Comparison of ENCODE assay signal across 29 cellular contexts in the genomic region with DNA sequence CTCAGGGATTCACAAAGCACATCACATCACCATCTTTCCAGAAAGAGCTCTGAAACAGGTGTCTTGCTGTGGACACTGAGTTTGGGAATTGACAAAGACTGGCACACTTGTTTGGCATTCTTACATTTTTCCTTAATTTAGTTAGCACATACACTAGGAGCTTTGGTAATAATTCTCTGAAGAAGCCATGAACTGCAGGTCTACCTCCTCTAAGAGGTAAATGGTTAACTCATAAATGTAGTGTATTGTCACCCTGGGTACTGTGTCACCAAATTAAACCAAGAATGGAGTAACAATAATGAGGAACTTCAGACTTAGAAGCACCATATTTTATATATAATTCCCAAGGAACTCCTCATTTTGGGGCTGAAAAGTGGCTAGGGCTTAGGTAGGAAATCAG. TPM values are rescaled to one million over a fixed set of nuclear protein-coding genes. Genes with fewer than 3 reads are reported as not detected.
"Had no signal": no experiment of that assay in that cellular context is flagged by ENCODE, and none has a peak within 500 bp of the region (broad histone marks: within the 10 kb centered on the region; RNA-seq: fewer than 3 reads in every experiment).

No MANE protein-coding gene starts in this region.

- H3K36me3 ChIP-seq: neural progenitor cell had no signal

- H3K4me2 ChIP-seq: neural progenitor cell had no signal

- H3K4me1 Mint-ChIP-seq: activated CD4-positive, alpha-beta T cell treated with anti-CD3 and anti-CD28 coated beads, Interleukin-2, amount 10 ng/mL, durations not matched to agents 24 days and 14 days; activated naive CD4-positive, alpha-beta T cell treated with anti-CD3 and anti-CD28 coated beads, Interleukin-2, amount 50 U/mL, for 24 hours; naive thymus-derived CD4-positive, alpha-beta T cell; T-cell had no signal

- H3K27ac Mint-ChIP-seq: activated CD4-positive, alpha-beta T cell treated with anti-CD3 and anti-CD28 coated beads, Interleukin-2, amount 10 ng/mL, durations not matched to agents 24 days and 14 days; activated CD8-positive, alpha-beta T cell treated with anti-CD3 and anti-CD28 coated beads, Interleukin-2, amount 10 ng/mL, durations not matched to agents 7 days and 5 days; activated naive CD4-positive, alpha-beta T cell treated with anti-CD3 and anti-CD28 coated beads, Interleukin-2, amount 50 U/mL, for 24 hours; naive thymus-derived CD4-positive, alpha-beta T cell; neural progenitor cell; progenitor cell of endocrine pancreas; stimulated activated naive CD8-positive, alpha-beta T cell treated with anti-CD3 and anti-CD28 coated beads, Interleukin-15, amount 100 ng/mL, for 72 hours; T-cell; T-helper 2 cell treated with Interferon-gamma antibody and Interleukin-4, amounts not matched to agents 5 μg/mL and 100 μg/mL, for 36 hours had no signal

- H3K9me3 Mint-ChIP-seq: activated CD4-positive, alpha-beta T cell treated with anti-CD3 and anti-CD28 coated beads, Interleukin-2, amount 10 ng/mL, durations not matched to agents 24 days and 14 days; activated naive CD4-positive, alpha-beta T cell treated with anti-CD3 and anti-CD28 coated beads, Interleukin-2, amount 50 U/mL, for 24 hours; brain; naive thymus-derived CD4-positive, alpha-beta T cell; neural progenitor cell; stimulated activated naive CD8-positive, alpha-beta T cell treated with anti-CD3 and anti-CD28 coated beads, Interleukin-15, amount 100 ng/mL, for 72 hours; T-cell; T-helper 2 cell treated with Interferon-gamma antibody and Interleukin-4, amounts not matched to agents 5 μg/mL and 100 μg/mL, for 36 hours had no signal

- DNase-seq: activated CD4-positive, alpha-beta T cell treated with anti-CD3 and anti-CD28 coated beads, Interleukin-2, amount 10 ng/mL, durations not matched to agents 24 days and 14 days; activated CD8-positive, alpha-beta T cell treated with anti-CD3 and anti-CD28 coated beads, Interleukin-2, amount 10 ng/mL, durations not matched to agents 7 days and 5 days; activated gamma-delta T cell treated with Interleukin-2 at 50 U/mL for 16 hours; anterior cingulate cortex; dermis blood vessel endothelial cell; effector CD8-positive, alpha-beta T cell; hypothalamus; lower lobe of right lung; mesendoderm; naive thymus-derived CD4-positive, alpha-beta T cell; stimulated activated CD4-positive, alpha-beta T cell treated with anti-CD3 and anti-CD28 coated beads, Interleukin-12 subunit alpha, Interleukin-12 subunit beta, amount 100 ng/mL, for 4 hours; stimulated activated naive CD8-positive, alpha-beta T cell treated with anti-CD3 and anti-CD28 coated beads, Interleukin-15, amount 100 ng/mL, for 72 hours; T-cell had no signal

- H3K27me3 ChIP-seq: neural progenitor cell, right atrium auricular region had no signal

- H3K4me3 ChIP-seq: lower lobe of right lung, neural progenitor cell, right atrium auricular region had no signal

- H3K27ac ChIP-seq: lower lobe of right lung, neural progenitor cell, right atrium auricular region, VCaP had no signal

- H2AFZ ChIP-seq: neural progenitor cell had no signal

- H3K9me3 ChIP-seq: lower lobe of right lung, right atrium auricular region had no signal

- ATAC-seq: activated CD4-positive, CD25-positive, alpha-beta regulatory T cell treated with anti-CD3 and anti-CD28 coated beads, Interleukin-2, amount 50 U/mL, for 24 hours; activated CD8-positive, alpha-beta T cell treated with anti-CD3 and anti-CD28 coated beads, Interleukin-2, amount 10 ng/mL, durations not matched to agents 7 days and 5 days; esophagus mucosa; lower lobe of right lung; naive thymus-derived CD4-positive, alpha-beta T cell; stimulated activated naive CD8-positive, alpha-beta T cell treated with anti-CD3 and anti-CD28 coated beads, Interleukin-15, amount 100 ng/mL, for 72 hours; T-cell had no signal

- H3K4me3 Mint-ChIP-seq: activated CD4-positive, alpha-beta T cell treated with anti-CD3 and anti-CD28 coated beads, Interleukin-2, amount 10 ng/mL, durations not matched to agents 24 days and 14 days; activated CD8-positive, alpha-beta T cell treated with anti-CD3 and anti-CD28 coated beads, Interleukin-2, amount 10 ng/mL, durations not matched to agents 7 days and 5 days; activated naive CD4-positive, alpha-beta T cell treated with anti-CD3 and anti-CD28 coated beads, Interleukin-2, amount 50 U/mL, for 24 hours; brain; naive thymus-derived CD4-positive, alpha-beta T cell; neural progenitor cell; stimulated activated naive CD8-positive, alpha-beta T cell treated with anti-CD3 and anti-CD28 coated beads, Interleukin-15, amount 100 ng/mL, for 72 hours; T-cell; T-helper 2 cell treated with Interferon-gamma antibody and Interleukin-4, amounts not matched to agents 5 μg/mL and 100 μg/mL, for 36 hours had no signal

- H3K27me3 Mint-ChIP-seq: activated CD4-positive, alpha-beta T cell treated with anti-CD3 and anti-CD28 coated beads, Interleukin-2, amount 10 ng/mL, durations not matched to agents 24 days and 14 days; activated naive CD4-positive, alpha-beta T cell treated with anti-CD3 and anti-CD28 coated beads, Interleukin-2, amount 50 U/mL, for 24 hours; brain; naive thymus-derived CD4-positive, alpha-beta T cell; progenitor cell of endocrine pancreas; stimulated activated naive CD8-positive, alpha-beta T cell treated with anti-CD3 and anti-CD28 coated beads, Interleukin-15, amount 100 ng/mL, for 72 hours; T-cell had no signal

RNA-seq across cellular contexts. Expression of a gene that starts 33.5 kb away (rescaled TPM):
- total RNA-seq: activated CD4-positive, alpha-beta T cell treated with anti-CD3 and anti-CD28 coated beads, Interleukin-2, amount 10 ng/mL, durations not matched to agents 24 days and 14 days; activated CD8-positive, alpha-beta T cell treated with anti-CD3 and anti-CD28 coated beads, Interleukin-2, amount 10 ng/mL, durations not matched to agents 7 days and 5 days; cardiac septum; chondrocyte; dermis blood vessel endothelial cell; esophagus mucosa; frontal cortex; lower lobe of right lung; mucosa of gallbladder; naive thymus-derived CD4-positive, alpha-beta T cell; osteoblast; progenitor cell of endocrine pancreas; right atrium auricular region; T-cell; temporal lobe had no signal
- polyA plus RNA-seq: urinary bladder had no signal

RNA-seq across cellular contexts. Expression of a gene that starts 47.1 kb away (rescaled TPM):
- total RNA-seq: activated CD4-positive, alpha-beta T cell treated with anti-CD3 and anti-CD28 coated beads, Interleukin-2, amount 10 ng/mL, durations not matched to agents 24 days and 14 days; activated CD8-positive, alpha-beta T cell treated with anti-CD3 and anti-CD28 coated beads, Interleukin-2, amount 10 ng/mL, durations not matched to agents 7 days and 5 days; chondrocyte; dermis blood vessel endothelial cell; esophagus mucosa; frontal cortex; lower lobe of right lung; mucosa of gallbladder; naive thymus-derived CD4-positive, alpha-beta T cell; osteoblast; T-cell; temporal lobe had no signal
- polyA plus RNA-seq: urinary bladder had no signal

RNA-seq across cellular contexts. Expression of a gene that starts 52.9 kb away (rescaled TPM):
- total RNA-seq: activated CD4-positive, alpha-beta T cell treated with anti-CD3 and anti-CD28 coated beads, Interleukin-2, amount 10 ng/mL, durations not matched to agents 24 days and 14 days; activated CD8-positive, alpha-beta T cell treated with anti-CD3 and anti-CD28 coated beads, Interleukin-2, amount 10 ng/mL, durations not matched to agents 7 days and 5 days; cardiac septum; chondrocyte; dermis blood vessel endothelial cell; esophagus mucosa; lower lobe of right lung; mucosa of gallbladder; naive thymus-derived CD4-positive, alpha-beta T cell; osteoblast; progenitor cell of endocrine pancreas; T-cell; urinary bladder had no signal
- polyA plus RNA-seq: naive thymus-derived CD4-positive, alpha-beta T cell; urinary bladder had no signal
